In genomic region chr18:34710430-34711386, GRCh38 we compare ENCODE assay signal across 9 cellular contexts. TPM values are rescaled to one million over a fixed set of nuclear protein-coding genes. Genes with fewer than 3 reads are reported as not detected.
DNase-seq lines count a peak whose midpoint lies in the region; ATAC-seq and TF ChIP-seq lines count a peak whose summit lies in the region.
"Had no signal": no experiment of that assay in that cellular context is flagged by ENCODE, and none has a peak within 500 bp of the region (broad histone marks: within the 10 kb centered on the region; RNA-seq: fewer than 3 reads in every experiment).

No MANE protein-coding gene starts in this region.

- H3K27me3 ChIP-seq in AG04450 (ENCODE audit: control insufficient read depth, insufficient read depth, low read length) (no peaks in the 10 kb centered on the region), H7 (ENCODE audit: control insufficient read depth, insufficient read depth, low read length) (no peaks in the 10 kb centered on the region)

- H3K27ac ChIP-seq in AG04450 (ENCODE audit: low read depth, low read length), result peak overlapping the region; percentile 81

- H3K27ac Mint-ChIP-seq in glutamatergic neuron (ENCODE audit: unreplicated experiment), result no peak overlapping the region
- H3K27ac Mint-ChIP-seq: activated CD4-positive, alpha-beta memory T cell treated with anti-CD3 and anti-CD28 coated beads, Interleukin-2, amount 10 ng/mL, durations not matched to agents 7 days and 5 days had no signal

- no peaks in the 10 kb centered on the region for H3K9me3 Mint-ChIP-seq in glutamatergic neuron (ENCODE audit: unreplicated experiment)
- H3K9me3 Mint-ChIP-seq: activated CD4-positive, alpha-beta memory T cell treated with anti-CD3 and anti-CD28 coated beads, Interleukin-2, amount 10 ng/mL, durations not matched to agents 7 days and 5 days had no signal

- H3K9me3 ChIP-seq in AG04450 (ENCODE audit: control insufficient read depth, insufficient read depth, low read length) (no peaks in the 10 kb centered on the region), mucosa of descending colon (no peaks in the 10 kb centered on the region)

- no peak overlapping the region for H3K4me3 Mint-ChIP-seq in glutamatergic neuron (ENCODE audit: unreplicated experiment)
- H3K4me3 Mint-ChIP-seq: activated CD4-positive, alpha-beta memory T cell treated with anti-CD3 and anti-CD28 coated beads, Interleukin-2, amount 10 ng/mL, durations not matched to agents 7 days and 5 days had no signal

- no peaks in the 10 kb centered on the region for H3K27me3 Mint-ChIP-seq in glutamatergic neuron (ENCODE audit: unreplicated experiment)
- H3K27me3 Mint-ChIP-seq: activated CD4-positive, alpha-beta memory T cell treated with anti-CD3 and anti-CD28 coated beads, Interleukin-2, amount 10 ng/mL, durations not matched to agents 7 days and 5 days had no signal

- intact Hi-C loops in mucosa of descending colon (cut with DNase I, micrococcal nuclease), result no loop called here

- TF ChIP-seq CTCF in AG04450 (IDR thresholded peaks at IDR 0.05; ENCODE audit: low read depth, low read length) (no peak), choroid plexus epithelial cell (conservative IDR thresholded peaks at IDR 0.05; ENCODE audit: low read depth, low read length) (no peak), mucosa of descending colon (IDR thresholded peaks at IDR 0.05) (no peak), glutamatergic neuron (IDR thresholded peaks at IDR 0.05; ENCODE audit: partially characterized antibody, unreplicated experiment) (no peak)

- H3K4me3 ChIP-seq in AG04450 (ENCODE audit: low read depth, low read length) (peak overlapping the region; percentile 59), choroid plexus epithelial cell (ENCODE audit: low read depth, low read length) (peak overlapping the region; percentile 59), mucosa of descending colon (no peak overlapping the region), H7 (ENCODE audit: insufficient read depth, low read depth, low read length) (no peak overlapping the region)

- H3K36me3 ChIP-seq in mucosa of descending colon (ENCODE audit: low read depth) (no peaks in the 10 kb centered on the region), H7 (replicated peaks; ENCODE audit: control insufficient read depth, insufficient read depth, low read length) (no peaks in the 10 kb centered on the region)

- peaks cover 18% of the 10 kb centered on the region for H3K4me1 Mint-ChIP-seq in glutamatergic neuron (ENCODE audit: low read depth, unreplicated experiment)
- H3K4me1 Mint-ChIP-seq: activated CD4-positive, alpha-beta memory T cell treated with anti-CD3 and anti-CD28 coated beads, Interleukin-2, amount 10 ng/mL, durations not matched to agents 7 days and 5 days had no signal

- ATAC-seq in mucosa of descending colon, result peak; percentile 41
- no peak for ATAC-seq in HG03159 (IDR thresholded peaks at IDR 0.05; ENCODE audit: unreplicated experiment)
- no peak for ATAC-seq in HG03469 (IDR thresholded peaks at IDR 0.05; ENCODE audit: unreplicated experiment)

- POLR2A ChIA-PET in AG04450 (lab: Yijun Ruan, JAX), result interaction anchor here (0.6 to 1.4 kb wide), 3 partner anchors 11 to 120 kb away, joined by 3 read pairs; no protein-coding TSS in a partner anchor

- DNase-seq in AG04450 (ENCODE audit: low read depth, low spot score) (no peak), NCI-H1930 (lab: John Stamatoyannopoulos, UW) (peak; percentile 46 to 69), choroid plexus epithelial cell (ENCODE audit: low read depth) (peak; percentile 90), mucosa of descending colon (peak in 1 of 3 donors; percentile 33), glutamatergic neuron (no peak), H7 (no peak)
- DNase-seq: activated CD4-positive, alpha-beta memory T cell treated with anti-CD3 and anti-CD28 coated beads, Interleukin-2, amount 10 ng/mL, durations not matched to agents 7 days and 5 days had no signal

- no peaks in the 10 kb centered on the region for H3K36me3 Mint-ChIP-seq in glutamatergic neuron (ENCODE audit: unreplicated experiment)

- CTCF ChIA-PET in AG04450 (lab: Charles Lee), result interaction anchor here (0.6 to 5.0 kb wide), 4 partner anchors 18 to 588 kb away, joined by 3 to 54 read pairs (median 6); no protein-coding TSS in a partner anchor

- H3K4me1 ChIP-seq in mucosa of descending colon (ENCODE audit: low read depth), result no peaks in the 10 kb centered on the region

RNA-seq across cellular contexts. Expression of gene DTNA, which starts 0.6 kb away (rescaled TPM):
- 15.1 and 16.4 TPM in 2 replicates for polyA plus RNA-seq in AG04450 (2011; rRNA removed)
- polyA minus RNA-seq in AG04450 (2011; rRNA and poly(A)+ RNA removed), result 19.9 and 20.6 TPM in 2 replicates
- total RNA-seq in mucosa of descending colon (10 to 100 TPM in 1 of 3 donors, 1 to 10 TPM in 2; 2.8 to 23.5 (median 7.4) TPM), glutamatergic neuron (ENCODE audit: unreplicated experiment) (29.5 TPM)
- 24.9 and 30.1 TPM in 2 replicates for total RNA-seq in H7 (2014; rRNA removed; shearing (Covaris generic))

Comparison
In these comparisons a context has a peak if more than half of its experiments do, and no peak if none do; other contexts are left out.
1. DNase-seq: peak in NCI-H1930 (2 of 2) and choroid plexus epithelial cell (single experiment); none in AG04450 (single experiment), glutamatergic neuron (single experiment) and H7 (single experiment).
2. H3K4me3 ChIP-seq: peak in AG04450 (single experiment) and choroid plexus epithelial cell (single experiment); none in mucosa of descending colon (single experiment) and H7 (single experiment).